ENCODE assay signal across 2 cellular contexts in the genomic region with DNA sequence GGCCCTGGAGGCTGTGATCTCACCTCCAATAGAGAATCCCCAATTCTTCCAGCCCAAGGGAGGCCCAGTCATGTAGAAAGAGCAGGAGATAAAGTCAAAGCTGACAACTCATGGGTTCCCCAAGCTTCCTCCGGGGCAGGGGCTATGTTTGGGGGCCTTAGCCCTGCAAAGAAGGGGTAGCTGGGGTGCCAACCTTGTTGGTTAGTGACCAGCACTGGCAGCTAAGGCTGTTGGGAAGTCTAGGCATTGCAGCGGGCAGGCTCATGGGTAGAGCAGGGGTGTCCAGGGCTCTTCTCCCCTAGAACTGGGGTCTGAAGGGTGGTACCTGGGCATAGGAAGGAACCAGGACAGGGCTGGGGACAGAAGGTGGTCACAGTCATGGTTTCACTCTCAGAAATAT.
TF ChIP-seq lines count a peak whose summit lies in the region.

No MANE protein-coding gene starts in this region.

TF ChIP-seq in IMR-90, 13 proteins besides CTCF, POLR2A, EP300 and RAD21:
- TF ChIP-seq FOS (IDR thresholded peaks at IDR 0.05; ENCODE audit: low read depth, low read length) (no peak), USF2 (IDR thresholded peaks at IDR 0.05; ENCODE audit: low read depth, low read length) (no peak), RCOR1 (IDR thresholded peaks at IDR 0.05; ENCODE audit: insufficient replicate concordance, low read length) (no peak), CHD1 (IDR thresholded peaks at IDR 0.05; ENCODE audit: low read depth, low read length) (no peak), MAFK (IDR thresholded peaks at IDR 0.05; ENCODE audit: low read depth, low read length) (no peak), RFX5 (IDR thresholded peaks at IDR 0.05; ENCODE audit: low read depth, low read length) (no peak), MXI1 (IDR thresholded peaks at IDR 0.05; ENCODE audit: borderline replicate concordance, low read depth, low read length) (no peak), NFE2L2 (IDR thresholded peaks at IDR 0.05; ENCODE audit: low read depth, low read length) (no peak), ELK1 (IDR thresholded peaks at IDR 0.05; ENCODE audit: borderline replicate concordance, low read depth, low read length) (no peak), MAZ (IDR thresholded peaks at IDR 0.05; ENCODE audit: borderline replicate concordance, low read depth, low read length) (no peak), CEBPB (IDR thresholded peaks at IDR 0.05; ENCODE audit: low read depth, low read length) (no peak), SMC3 (IDR thresholded peaks at IDR 0.05; ENCODE audit: low read depth, low read length) (no peak), BHLHE40 (IDR thresholded peaks at IDR 0.05; ENCODE audit: low read depth, low read length) (no peak)

TF ChIP-seq in HepG2, 621 proteins besides CTCF, POLR2A, EP300 and RAD21:
- TF ChIP-seq GATAD2A (CRISPR knock-in tag; IDR thresholded peaks at IDR 0.05) (no peak), PHF20 (CRISPR knock-in tag; IDR thresholded peaks at IDR 0.05) (no peak)
